Comparison of ENCODE assay signal across 8 cellular contexts in genomic region chr10:4034907-4035581, GRCh38.
DNase-seq lines count a peak whose midpoint lies in the region; ATAC-seq and TF ChIP-seq lines count a peak whose summit lies in the region.

No MANE protein-coding gene starts in this region.

- H3K4me2 ChIP-seq in GM23248 (ENCODE audit: unreplicated experiment) (peak overlapping the region; percentile 78), OCI-LY7 (ENCODE audit: low read length) (no peak overlapping the region), MM.1S (ENCODE audit: low read depth, low read length) (no peak overlapping the region)

- no peaks in the 10 kb centered on the region for H3K9me3 Mint-ChIP-seq in activated T-helper 17 cell treated with anti-CD3 and anti-CD28 coated beads, Interleukin-2, amount 50 U/mL, for 72 hours

- peak; percentile 58 for ATAC-seq in activated T-helper 17 cell treated with anti-CD3 and anti-CD28 coated beads, Interleukin-2, amount 50 U/mL, for 72 hours (replicated peaks)

- H4K20me1 ChIP-seq in GM23248 (ENCODE audit: insufficient read depth) (no peaks in the 10 kb centered on the region), OCI-LY7 (ENCODE audit: insufficient read depth, low read length) (no peaks in the 10 kb centered on the region), MM.1S (ENCODE audit: insufficient read depth, low read length) (no peaks in the 10 kb centered on the region)

- H3K27me3 ChIP-seq in GM23248 (replicated peaks; ENCODE audit: insufficient read depth) (no peaks in the 10 kb centered on the region), MM.1S (replicated peaks; ENCODE audit: insufficient read depth, low read length) (no peaks in the 10 kb centered on the region)

- peak overlapping the region; percentile 57 for H3K9ac ChIP-seq in GM23248
- H3K9ac ChIP-seq in MM.1S (ENCODE audit: low read length): no peak overlapping the region

- H3K4me1 ChIP-seq in GM23248 (ENCODE audit: insufficient read depth) (peaks cover 12% of the 10 kb centered on the region), OCI-LY7 (ENCODE audit: insufficient read depth, low read length, poor library complexity, severe bottlenecking) (no peaks in the 10 kb centered on the region), MM.1S (ENCODE audit: low read length) (no peaks in the 10 kb centered on the region; the same call in 1 of the 2 replicates)

- peaks cover 29% of the 10 kb centered on the region for H3K4me1 Mint-ChIP-seq in activated T-helper 17 cell treated with anti-CD3 and anti-CD28 coated beads, Interleukin-2, amount 50 U/mL, for 72 hours

- H3F3A ChIP-seq in GM23248 (ENCODE audit: insufficient read depth) (no peaks in the 10 kb centered on the region), MM.1S (ENCODE audit: insufficient read depth, low read length) (no peaks in the 10 kb centered on the region; the same call in 1 of the 2 replicates)

- BruUV-seq in OCI-LY7 (replicated peaks; lab: Mats Ljungman, UMichigan): no TSS peak

- H3K27ac Mint-ChIP-seq in activated T-helper 17 cell treated with anti-CD3 and anti-CD28 coated beads, Interleukin-2, amount 50 U/mL, for 72 hours: peak overlapping the region; percentile 92

- H3K9me2 ChIP-seq in GM23248 (ENCODE audit: insufficient read depth): no peaks in the 10 kb centered on the region
- no peaks in the 10 kb centered on the region for H3K9me2 ChIP-seq in OCI-LY7 (ENCODE audit: insufficient read depth, low read length)
- no peaks in the 10 kb centered on the region for H3K9me2 ChIP-seq in MM.1S (replicated peaks; ENCODE audit: insufficient read depth, low read length)

- no peaks in the 10 kb centered on the region for H3K36me3 Mint-ChIP-seq in activated T-helper 17 cell treated with anti-CD3 and anti-CD28 coated beads, Interleukin-2, amount 50 U/mL, for 72 hours (ENCODE audit: low read depth)

- intact Hi-C loops in OCI-LY7 (cut with micrococcal nuclease; ENCODE audit: unreplicated experiment): no loop called here

- DNase-seq in GM23248 (peak; percentile 69), hepatic stellate cell (ENCODE audit: low spot score) (peak; percentile 57), middle frontal gyrus (ENCODE audit: extremely low spot score, low spot score) (no peak), OCI-LY7 (ENCODE audit: low spot score) (no peak), HPDE6-E6E7 (ENCODE audit: extremely low spot score) (no peak), MM.1S (no peak)
- DNase-seq in stimulated activated CD4-positive, alpha-beta T cell treated with anti-CD3 and anti-CD28 coated beads, Interleukin-4, amount 100 ng/mL, for 1 hour: peak; percentile 19

- CTCF ChIA-PET in OCI-LY7 (lab: Charles Lee; ENCODE audit: unreplicated experiment): no interaction called here

- H3K79me2 ChIP-seq in GM23248 (ENCODE audit: insufficient read depth): no peaks in the 10 kb centered on the region
- H3K79me2 ChIP-seq in OCI-LY7 (ENCODE audit: insufficient read depth, low read depth, low read length): no peaks in the 10 kb centered on the region
- H3K79me2 ChIP-seq in MM.1S (ENCODE audit: low read length): no peaks in the 10 kb centered on the region

- H3K9me3 ChIP-seq in GM23248 (ENCODE audit: low read depth): no peaks in the 10 kb centered on the region
- H3K9me3 ChIP-seq in OCI-LY7 (ENCODE audit: low read length): no peaks in the 10 kb centered on the region
- no peaks in the 10 kb centered on the region for H3K9me3 ChIP-seq in MM.1S (replicated peaks; ENCODE audit: insufficient read depth, low read length)

- in situ Hi-C loops in GM23248 (cut with MboI): no loop called here

- POLR2A ChIA-PET in OCI-LY7 (lab: Charles Lee): no interaction called here

- H2AFZ ChIP-seq in GM23248: peak overlapping the region; percentile 91
- H2AFZ ChIP-seq in OCI-LY7 (ENCODE audit: low read length): no peak overlapping the region
- H2AFZ ChIP-seq in MM.1S (ENCODE audit: low read length): no peak overlapping the region

- H3K27me3 Mint-ChIP-seq in activated T-helper 17 cell treated with anti-CD3 and anti-CD28 coated beads, Interleukin-2, amount 50 U/mL, for 72 hours: no peaks in the 10 kb centered on the region

- WGBS in GM23248 (ENCODE audit: low coverage in 1 of 2, low lambda C conversion rate in 2 of 2, missing lambda C conversion rate in 2 of 2), 2 experiments: 6 to 9% methylated on average over 15 of the region's 15 CpGs

- H3K4me3 Mint-ChIP-seq in activated T-helper 17 cell treated with anti-CD3 and anti-CD28 coated beads, Interleukin-2, amount 50 U/mL, for 72 hours: peak overlapping the region; percentile 78

- no peak for TF ChIP-seq CTCF in OCI-LY7 (conservative IDR thresholded peaks at IDR 0.05; ENCODE audit: low read length)
- TF ChIP-seq CTCF in MM.1S (IDR thresholded peaks at IDR 0.05; ENCODE audit: low read length): no peak

- H3K27ac ChIP-seq in GM23248 (peak overlapping the region; percentile 33), OCI-LY7 (ENCODE audit: low read depth, low read length, poor library complexity, severe bottlenecking) (no peak overlapping the region), MM.1S (ENCODE audit: low read length) (no peak overlapping the region)

- H3K36me3 ChIP-seq in GM23248 (ENCODE audit: low read depth) (no peaks in the 10 kb centered on the region), OCI-LY7 (ENCODE audit: insufficient read depth, low read length) (no peaks in the 10 kb centered on the region), MM.1S (replicated peaks; ENCODE audit: insufficient read depth, low read length) (no peaks in the 10 kb centered on the region)

- H3K4me3 ChIP-seq in GM23248: peak overlapping the region; percentile 67
- no peak overlapping the region for H3K4me3 ChIP-seq in OCI-LY7 (ENCODE audit: low read depth, low read length, poor library complexity, severe bottlenecking)
- no peak overlapping the region for H3K4me3 ChIP-seq in MM.1S (ENCODE audit: low read length)

Comparison
In these comparisons a context has a peak if more than half of its experiments do, and no peak if none do; other contexts are left out.
1. DNase-seq: peak in GM23248 (single experiment), hepatic stellate cell (single experiment) and stimulated activated CD4-positive, alpha-beta T cell treated with anti-CD3 and anti-CD28 coated beads, Interleukin-4, amount 100 ng/mL, for 1 hour (single experiment); none in middle frontal gyrus (single experiment), OCI-LY7 (single experiment), HPDE6-E6E7 (single experiment) and MM.1S (single experiment).